Comparison of ENCODE assay signal across 19 cellular contexts in the genomic region with DNA sequence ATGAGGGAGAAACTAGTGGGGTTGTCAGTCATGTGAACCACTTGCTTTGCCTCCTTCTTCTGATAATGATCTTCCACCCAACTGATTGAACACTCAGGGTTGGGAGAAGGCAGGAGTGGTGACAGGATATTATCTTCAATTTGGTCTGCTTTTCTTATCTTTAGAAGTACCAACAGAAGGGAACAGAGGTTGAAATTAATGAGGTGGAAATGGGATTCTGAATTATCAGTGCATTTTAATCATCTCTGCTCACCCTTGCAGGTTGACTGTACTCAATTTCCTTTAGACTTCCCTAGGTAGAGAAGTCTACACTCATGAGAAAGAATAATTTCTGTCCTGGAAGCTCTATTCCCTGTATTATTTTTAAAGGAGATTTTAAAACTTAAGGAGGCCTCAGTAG.
"Had no signal": no experiment of that assay in that cellular context is flagged by ENCODE, and none has a peak within 500 bp of the region (broad histone marks: within the 10 kb centered on the region; RNA-seq: fewer than 3 reads in every experiment).

No MANE protein-coding gene starts in this region.

- H3K36me3 ChIP-seq: gastroesophageal sphincter, neutrophil, pancreas, thyroid gland had no signal

- H3K4me3 ChIP-seq: coronary artery, gastroesophageal sphincter, lung, pancreas, thyroid gland had no signal

- H3K4me1 ChIP-seq: gastroesophageal sphincter, pancreas had no signal

- FAIRE-seq: kidney, pancreas had no signal

- H3K9me3 ChIP-seq: neutrophil, pancreas, thyroid gland had no signal

- DNase-seq: activated CD4-positive, alpha-beta memory T cell treated with anti-CD3 and anti-CD28 coated beads, Interleukin-2, amount 10 ng/mL, durations not matched to agents 7 days and 5 days; activated CD4-positive, alpha-beta T cell treated with anti-CD3 and anti-CD28 coated beads for 48 hours; activated CD8-positive, alpha-beta memory T cell treated with anti-CD3 and anti-CD28 coated beads, Interleukin-2, amount 10 ng/mL, durations not matched to agents 7 days and 5 days; activated effector memory CD4-positive, alpha-beta T cell treated with anti-CD3 and anti-CD28 coated beads, Interleukin-2, amount 50 U/mL, for 16 hours; activated naive CD4-positive, alpha-beta T cell treated with anti-CD3 and anti-CD28 coated beads, Interleukin-2, amount 10 ng/mL, durations not matched to agents 7 days and 5 days; activated T-cell treated with anti-CD3 and anti-CD28 coated beads for 4 hours; amygdala; cerebellar nuclear complex; kidney; pancreas; right cardiac atrium; stimulated activated CD4-positive, alpha-beta T cell treated with anti-CD3 and anti-CD28 coated beads, Interleukin-4, amount 100 ng/mL, for 24 hours; substantia nigra; thyroid gland had no signal

- H3K27me3 ChIP-seq: gastroesophageal sphincter, neutrophil, pancreas, thyroid gland had no signal

- ATAC-seq: activated CD8-positive, alpha-beta memory T cell treated with anti-CD3 and anti-CD28 coated beads, Interleukin-2, amount 10 ng/mL, durations not matched to agents 7 days and 5 days; gastroesophageal sphincter; left lobe of liver; right cardiac atrium had no signal

- H3K27ac ChIP-seq: coronary artery, gastroesophageal sphincter, neutrophil, pancreas, thyroid gland had no signal
